Comparison of ENCODE assay signal across 16 cellular contexts in the genomic region with DNA sequence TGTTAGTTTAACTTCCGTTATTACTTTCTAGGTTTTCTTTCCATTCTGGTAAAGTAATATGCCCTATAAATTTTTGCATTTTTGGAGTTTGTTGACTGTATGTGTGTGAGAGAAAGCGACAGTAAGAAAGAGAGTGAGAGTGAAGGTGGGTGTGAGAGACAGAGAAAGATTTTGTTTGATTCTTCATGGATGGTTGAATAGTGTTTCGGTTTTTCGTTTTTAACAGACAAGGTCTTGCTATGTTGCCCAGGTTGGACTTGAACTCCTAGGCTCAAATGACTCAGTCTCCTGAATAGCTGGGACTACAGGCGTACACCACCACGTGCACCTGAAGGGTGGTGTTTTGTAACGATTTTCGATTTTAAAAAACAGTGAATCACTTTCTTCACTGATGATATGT.
A peak's percentile ranks its signal among the peaks of the same experiment; 100 is the strongest.
DNase-seq lines count a peak whose midpoint lies in the region; ATAC-seq, FAIRE-seq and TF ChIP-seq lines count a peak whose summit lies in the region.
"Had no signal": no experiment of that assay in that cellular context is flagged by ENCODE, and none has a peak within 500 bp of the region (broad histone marks: within the 10 kb centered on the region; RNA-seq: fewer than 3 reads in every experiment).

No MANE protein-coding gene starts in this region.

- H3K9ac ChIP-seq in H1 (replicated peaks in 1 of 4; ENCODE audit: extremely low read depth in 1 of 4, low read depth in 3 of 4, low read length in 3 of 4), result no peak overlapping the region
- H3K9ac ChIP-seq: BLaER1 had no signal

- no peak overlapping the region for H2AK5ac ChIP-seq in H1 (ENCODE audit: low read depth, low read length)

- no peak for TF ChIP-seq RAD21 in H1 (IDR thresholded peaks at IDR 0.05 in 1 of 2, conservative IDR thresholded peaks at IDR 0.05 in 1 of 2; ENCODE audit: low read depth in 2 of 2, low read length in 2 of 2)

- no peak overlapping the region for H3K23ac ChIP-seq in H1 (ENCODE audit: insufficient read length)

- H3K4me1 ChIP-seq in H1 (replicated peaks in 1 of 4; ENCODE audit: control insufficient read depth in 3 of 4, insufficient read depth in 4 of 4, low read length in 3 of 4), result no peaks in the 10 kb centered on the region
- H3K4me1 ChIP-seq in psoas muscle, result no peaks in the 10 kb centered on the region
- H3K4me1 ChIP-seq: BLaER1 had no signal

- H3K9me3 ChIP-seq in H1 (ENCODE audit: insufficient read depth in 2 of 2, low read depth in 1 of 2, low read length in 1 of 2), result no peaks in the 10 kb centered on the region
- no peaks in the 10 kb centered on the region for H3K9me3 ChIP-seq in psoas muscle
- H3K9me3 ChIP-seq: BLaER1, HAP-1 had no signal

- no peaks in the 10 kb centered on the region for H3K36me3 ChIP-seq in H1 (ENCODE audit: control insufficient read depth in 2 of 4, insufficient read depth in 4 of 4, low read length in 3 of 4)
- H3K36me3 ChIP-seq in psoas muscle (ENCODE audit: insufficient read depth in 1 of 2, low read depth in 1 of 2), result no peaks in the 10 kb centered on the region
- H3K36me3 ChIP-seq: BLaER1, HAP-1 had no signal

- no peak overlapping the region for H3K4me2 ChIP-seq in H1 (ENCODE audit: insufficient read depth in 1 of 2, low read depth in 2 of 2, low read length in 2 of 2)
- H3K4me2 ChIP-seq: BLaER1 had no signal

- H3K56ac ChIP-seq in H1 (replicated peaks; ENCODE audit: insufficient read length, low read depth, low read length), result no peak overlapping the region

- H4K20me1 ChIP-seq in H1 (replicated peaks in 1 of 2; ENCODE audit: control insufficient read depth in 1 of 2, insufficient read depth in 2 of 2, low read length in 2 of 2), result peaks cover 0 to 3% of the 10 kb centered on the region in 2 experiments
- H4K20me1 ChIP-seq: BLaER1 had no signal

- no peak overlapping the region for H3K4me3 ChIP-seq in GM12864 (ENCODE audit: low read depth, low read length)
- H3K4me3 ChIP-seq in H1 (ENCODE audit: extremely low read depth in 1 of 4, insufficient read depth in 2 of 4, low read depth in 3 of 4, low read length in 4 of 4), result no peak overlapping the region
- no peak overlapping the region for H3K4me3 ChIP-seq in psoas muscle
- H3K4me3 ChIP-seq: BLaER1, HAP-1 had no signal

- H3K14ac ChIP-seq in H1 (ENCODE audit: insufficient read length), result no peak overlapping the region

- no peak overlapping the region for H2BK15ac ChIP-seq in H1 (ENCODE audit: low read length)

- no peak overlapping the region for H4K8ac ChIP-seq in H1 (ENCODE audit: extremely low read depth, insufficient read depth, low read length)

- TF ChIP-seq EP300 in H1 (IDR thresholded peaks at IDR 0.05; ENCODE audit: borderline replicate concordance in 1 of 2, low read depth in 2 of 2, low read length in 2 of 2), result no peak

- H2BK120ac ChIP-seq in H1 (replicated peaks; ENCODE audit: low read depth, low read length), result no peak overlapping the region

- no peak overlapping the region for H2BK20ac ChIP-seq in H1 (ENCODE audit: low read length)

- POLR2A ChIA-PET in H1 (lab: Charles Lee; ENCODE audit: partially characterized antibody), result no interaction called here

- ATAC-seq in GM19351 (IDR thresholded peaks at IDR 0.05; ENCODE audit: unreplicated experiment) (peak; percentile 41), HG02973 (IDR thresholded peaks at IDR 0.05; ENCODE audit: unreplicated experiment) (peak; percentile 40), GM21367 (IDR thresholded peaks at IDR 0.05; ENCODE audit: unreplicated experiment) (no peak), psoas muscle (no peak)

- H3K18ac ChIP-seq in H1 (ENCODE audit: extremely low read depth, low read length), result no peak overlapping the region

- no peak overlapping the region for H3K27ac ChIP-seq in H1 (ENCODE audit: low read depth, low read length)
- H3K27ac ChIP-seq in psoas muscle, result no peak overlapping the region
- H3K27ac ChIP-seq: BLaER1 had no signal

- no peak overlapping the region for H2BK12ac ChIP-seq in H1 (ENCODE audit: low read depth, low read length)

- no peak overlapping the region for H4K91ac ChIP-seq in H1 (replicated peaks; ENCODE audit: insufficient read length, low read length)

- H3K4ac ChIP-seq in H1 (replicated peaks; ENCODE audit: insufficient read length, low read depth, low read length), result peak overlapping the region; percentile 53

- no peak for FAIRE-seq in H1 (lab: Jason Lieb, UNC)

- no peak overlapping the region for H2AFZ ChIP-seq in H1 (ENCODE audit: low read length)

- no peaks in the 10 kb centered on the region for H3K27me3 ChIP-seq in H1 (replicated peaks in 1 of 4; ENCODE audit: control insufficient read depth in 3 of 4, extremely low read depth in 1 of 4, insufficient read depth in 3 of 4, low read length in 3 of 4)
- no peaks in the 10 kb centered on the region for H3K27me3 ChIP-seq in psoas muscle (ENCODE audit: insufficient read depth in 3 of 3, low read length in 2 of 3)
- H3K27me3 ChIP-seq: BLaER1 had no signal

- WGBS in H1 (ENCODE audit: extremely low coverage in 1 of 2, insufficient coverage in 1 of 2, insufficient read length in 1 of 2, insufficient replicate concordance in 2 of 2, low coverage in 1 of 2, low lambda C conversion rate in 2 of 2, missing lambda C conversion rate in 1 of 2), 2 experiments, result 92 to 100% methylated on average over 1 to 8 of the region's 8 CpGs
- WGBS in psoas muscle, 3 donors, result 95 to 96% (median 95%) methylated on average over 8 of the region's 8 CpGs

- no peak for TF ChIP-seq POLR2A in H1 (IDR thresholded peaks at IDR 0.05; ENCODE audit: control extremely low read depth in 1 of 2, low read depth in 2 of 2, low read length in 2 of 2)

- intact Hi-C loops in psoas muscle (cut with DNase I), result no loop called here

- CTCF ChIA-PET in H1 (lab: Charles Lee; ENCODE audit: partially characterized antibody), result no interaction called here

- H4K5ac ChIP-seq in H1 (ENCODE audit: insufficient read length, low read depth, low read length), result no peak overlapping the region

- H3K79me2 ChIP-seq in H1 (ENCODE audit: control insufficient read depth in 1 of 2, insufficient read depth in 2 of 2, low read length in 2 of 2), result no peaks in the 10 kb centered on the region

- DNase-seq in GM12864 (ENCODE audit: low read depth) (peak; percentile 18), H1 (ENCODE audit: low read depth in 1 of 2, low spot score in 2 of 2) (no peak), psoas muscle (no peak)
- DNase-seq in activated CD4-positive, alpha-beta T cell treated with anti-CD3 and anti-CD28 coated beads, Interleukin-2, amount 50 U/mL, for 1 hour, result no peak
- DNase-seq: 8988T; AML-193; CD8-positive, alpha-beta memory T cell; DMS 273 treated with DMSO at 0.1 percent for 48 hours; GOT3; HFFc6; KBM-7 had no signal

- H3K79me1 ChIP-seq in H1 (ENCODE audit: low read depth, low read length), result no peaks in the 10 kb centered on the region

- no peak overlapping the region for H2BK5ac ChIP-seq in H1 (ENCODE audit: low read depth, low read length)

- TF ChIP-seq CTCF in GM12864 (IDR thresholded peaks at IDR 0.05; ENCODE audit: low read depth, low read length, missing control alignments) (no peak), H1 (IDR thresholded peaks at IDR 0.05; ENCODE audit: control extremely low read depth in 1 of 3, insufficient read depth in 1 of 3, low read depth in 1 of 3, low read length in 3 of 3) (no peak), psoas muscle (IDR thresholded peaks at IDR 0.05) (no peak)

- no peaks in the 10 kb centered on the region for H3K23me2 ChIP-seq in H1 (ENCODE audit: low read depth, low read length)

TF ChIP-seq in H1, 55 proteins besides CTCF, POLR2A, EP300 and RAD21 (continues in another document):
- TF ChIP-seq TCF12 (IDR thresholded peaks at IDR 0.05; ENCODE audit: low read depth, low read length) (no peak), SP2 (IDR thresholded peaks at IDR 0.05; ENCODE audit: low read length) (no peak), SIRT6 (IDR thresholded peaks at IDR 0.05; ENCODE audit: low read length) (no peak), RXRA (IDR thresholded peaks at IDR 0.05; ENCODE audit: insufficient read depth, low read depth, low read length) (no peak), HDAC2 (IDR thresholded peaks at IDR 0.05; ENCODE audit: borderline replicate concordance in 1 of 2, low read depth in 2 of 2, low read length in 2 of 2) (no peak), GABPA (IDR thresholded peaks at IDR 0.05; ENCODE audit: borderline replicate concordance, insufficient read depth, low read length) (no peak), ATF3 (IDR thresholded peaks at IDR 0.05; ENCODE audit: insufficient read depth, low read depth, low read length) (no peak)

Comparison
In these comparisons a context has a peak if more than half of its experiments do, and no peak if none do; other contexts are left out.
1. ATAC-seq: peak in GM19351 (single experiment) and HG02973 (single experiment); none in GM21367 (single experiment) and psoas muscle (0 of 4).